ENCODE assay signal across 21 cellular contexts in the genomic region with DNA sequence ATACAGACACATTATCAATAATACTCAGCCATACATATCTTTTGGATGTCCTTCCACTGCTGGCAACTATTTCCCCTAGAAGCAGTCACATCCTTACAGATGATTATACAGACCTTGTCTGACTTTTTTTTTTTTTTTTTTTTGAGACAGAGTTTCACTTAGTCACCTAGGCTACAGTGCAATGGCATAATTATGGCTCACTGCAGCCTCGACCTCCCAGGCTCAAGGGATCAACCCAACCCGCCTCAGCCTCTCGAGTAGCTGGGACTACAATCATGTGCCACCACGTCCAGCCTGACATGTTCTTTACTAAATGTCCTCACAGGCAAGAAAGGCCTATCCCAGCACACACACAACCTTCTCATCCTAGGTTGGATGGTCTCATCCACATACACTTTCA. TPM values are rescaled to one million over a fixed set of nuclear protein-coding genes. Genes with fewer than 3 reads are reported as not detected.
DNase-seq lines count a peak whose midpoint lies in the region; ATAC-seq, FAIRE-seq and TF ChIP-seq lines count a peak whose summit lies in the region.
"Had no signal": no experiment of that assay in that cellular context is flagged by ENCODE, and none has a peak within 500 bp of the region (broad histone marks: within the 10 kb centered on the region; RNA-seq: fewer than 3 reads in every experiment).

No MANE protein-coding gene starts in this region.

- H3K9me3 ChIP-seq in K562 (replicated peaks; ENCODE audit: control insufficient read depth, insufficient read depth, low read depth, low read length), result no peaks in the 10 kb centered on the region
- H3K9me3 ChIP-seq: BE2C had no signal

- ATAC-seq in K562 (no peak; the same call in 2 of the 3 replicates), GM19395 (IDR thresholded peaks at IDR 0.05; ENCODE audit: unreplicated experiment) (no peak)
- ATAC-seq in stimulated activated effector memory CD8-positive, alpha-beta T cell treated with anti-CD3 and anti-CD28 coated beads, Interleukin-12 subunit alpha, Interleukin-12 subunit beta, amount 100 ng/mL, for 72 hours, result peak; percentile 28
- ATAC-seq: GM23338, HCT116, Panc1, SK-N-SH treated with all-trans-retinoic acid at 6 μM for 48 hours had no signal

- in situ Hi-C loops in K562 (cut with MboI), result no loop called here

- TF ChIP-seq EP300 in K562 (IDR thresholded peaks at IDR 0.05; ENCODE audit: low read length), result no peak

- DNase-seq in H54 (ENCODE audit: insufficient read length, low spot score), result no peak
- DNase-seq in M059J (ENCODE audit: low read depth), result peak; percentile 34
- DNase-seq in K562 (ENCODE audit: extremely low read depth in 1 of 4, low spot score in 3 of 4), result no peak
- no peak for DNase-seq in stimulated activated effector memory CD8-positive, alpha-beta T cell treated with anti-CD3 and anti-CD28 coated beads, Interleukin-12 subunit alpha, Interleukin-12 subunit beta, amount 100 ng/mL, for 72 hours (ENCODE audit: low spot score in 2 of 2)
- no peak for DNase-seq in retina
- DNase-seq in NCI-H748 (lab: John Stamatoyannopoulos, UW; ENCODE audit: unreplicated experiment), result no peak
- DNase-seq: BE2C; DMS79; KBM-7; NCI-H1092 treated with DMSO at 0.1 percent for 48 hours; NCI-H1436 treated with DMSO at 0.1 percent for 48 hours; NCI-H1930; NCI-H2227 treated with DMSO at 0.1 percent for 48 hours; NCI-H510A; NCI-H774; NK-92 treated with Interleukin-12 subunit alpha and Interleukin-12 subunit beta, amount 100 ng/mL, for 24 hours had no signal

- no peaks in the 10 kb centered on the region for H3K9me3 Mint-ChIP-seq in stimulated activated effector memory CD8-positive, alpha-beta T cell treated with anti-CD3 and anti-CD28 coated beads, Interleukin-12 subunit alpha, Interleukin-12 subunit beta, amount 100 ng/mL, for 72 hours
- H3K9me3 Mint-ChIP-seq: GM23338 had no signal

- H3K27me3 ChIP-seq in K562 (ENCODE audit: control insufficient read depth in 2 of 2, insufficient read depth in 2 of 2, low read length in 2 of 2), result no peaks in the 10 kb centered on the region
- H3K27me3 ChIP-seq: BE2C had no signal

- BruUV-seq in K562 (replicated peaks; lab: Mats Ljungman, UMichigan), result no TSS peak

- TF ChIP-seq POLR2A in H54 (IDR thresholded peaks at IDR 0.05; ENCODE audit: low read depth, low read length) (no peak), K562 (conservative IDR thresholded peaks at IDR 0.05) (no peak)

- peaks cover 10 to 29% of the 10 kb centered on the region in 2 experiments; a peak in 4 of 5 replicates for H3K4me1 ChIP-seq in K562 (replicated peaks in 1 of 2; ENCODE audit: control insufficient read depth in 2 of 2, insufficient read depth in 2 of 2, low read length in 2 of 2)
- H3K4me1 ChIP-seq: BE2C had no signal

- no peaks in the 10 kb centered on the region for H4K20me1 ChIP-seq in K562 (replicated peaks; ENCODE audit: control insufficient read depth, insufficient read depth, low read length)

- H3K79me2 ChIP-seq in K562 (ENCODE audit: control insufficient read depth, insufficient read depth, low read length), result peaks cover 86% of the 10 kb centered on the region

- peak overlapping the region; percentile 29; the same call in 2 of the 3 replicates for H3K27ac ChIP-seq in K562 (ENCODE audit: extremely low read depth, low read depth, low read length)

- H3K9ac ChIP-seq in K562 (ENCODE audit: insufficient read depth in 1 of 2, low read depth in 2 of 2, low read length in 2 of 2), result peak overlapping the region in 1 of 2 experiments; percentile 11; a peak in 1 of 4 replicates

- H3K27ac Mint-ChIP-seq in stimulated activated effector memory CD8-positive, alpha-beta T cell treated with anti-CD3 and anti-CD28 coated beads, Interleukin-12 subunit alpha, Interleukin-12 subunit beta, amount 100 ng/mL, for 72 hours, result no peak overlapping the region

- H3K36me3 ChIP-seq in K562 (ENCODE audit: control insufficient read depth, insufficient read depth, low read length), result no peaks in the 10 kb centered on the region
- H3K36me3 ChIP-seq: BE2C had no signal

- no peak overlapping the region; the same call in 1 of the 2 replicates for H2AFZ ChIP-seq in K562 (ENCODE audit: low read depth, low read length)
- H2AFZ ChIP-seq: GM23338 had no signal

- H3K4me2 ChIP-seq in K562 (ENCODE audit: insufficient read depth, low read length), result peak overlapping the region; percentile 40
- H3K4me2 ChIP-seq: GM23338 had no signal

- peak; percentile 83 for FAIRE-seq in H54 (lab: Jason Lieb, UNC)
- no peak for FAIRE-seq in K562 (lab: Jason Lieb, UNC)

- TF ChIP-seq RAD21 in K562 (CRISPR knock-in tag; conservative IDR thresholded peaks at IDR 0.05 in 1 of 2, IDR thresholded peaks at IDR 0.05 in 1 of 2), result no peak

- H3K9me1 ChIP-seq in K562 (ENCODE audit: control insufficient read depth, insufficient read depth, low read length), result no peaks in the 10 kb centered on the region

- 30% methylated on average over 4 of the region's 4 CpGs for WGBS in K562 (ENCODE audit: insufficient coverage, low coverage, missing lambda C conversion rate)

- no peak overlapping the region for H3K4me3 ChIP-seq in K562
- H3K4me3 ChIP-seq: GM23338 had no signal

- CTCF ChIA-PET in K562 (lab: Yijun Ruan, JAX; ENCODE audit: low intra/inter-chr PET ratio), result interaction anchor here (1.1 kb wide), 1 partner anchor 32 kb away, joined by 3 read pairs; no protein-coding TSS in a partner anchor

- no peaks in the 10 kb centered on the region for H3K36me3 Mint-ChIP-seq in stimulated activated effector memory CD8-positive, alpha-beta T cell treated with anti-CD3 and anti-CD28 coated beads, Interleukin-12 subunit alpha, Interleukin-12 subunit beta, amount 100 ng/mL, for 72 hours

- intact Hi-C loops in K562 (cut with micrococcal nuclease), result no loop called here

- POLR2A ChIA-PET in K562 (lab: Yijun Ruan, JAX), result interaction anchor here (0.6 to 1.2 kb wide), 3 partner anchors 10 to 18 kb away, joined by 3 to 5 read pairs (median 3); no protein-coding TSS in a partner anchor

- TF ChIP-seq CTCF in K562 (IDR thresholded peaks at IDR 0.05 in 2 of 3, conservative IDR thresholded peaks at IDR 0.05 in 1 of 3; ENCODE audit: insufficient read depth in 2 of 3, low read depth in 1 of 3, low read length in 3 of 3), result no peak

- no peak overlapping the region for H3K4me3 Mint-ChIP-seq in stimulated activated effector memory CD8-positive, alpha-beta T cell treated with anti-CD3 and anti-CD28 coated beads, Interleukin-12 subunit alpha, Interleukin-12 subunit beta, amount 100 ng/mL, for 72 hours
- H3K4me3 Mint-ChIP-seq: GM23338 had no signal

- no peaks in the 10 kb centered on the region for H3K4me1 Mint-ChIP-seq in stimulated activated effector memory CD8-positive, alpha-beta T cell treated with anti-CD3 and anti-CD28 coated beads, Interleukin-12 subunit alpha, Interleukin-12 subunit beta, amount 100 ng/mL, for 72 hours

TF ChIP-seq in K562, 482 proteins besides CTCF, POLR2A, EP300 and RAD21 (continues in another document):
- TF ChIP-seq, protein P1, sequence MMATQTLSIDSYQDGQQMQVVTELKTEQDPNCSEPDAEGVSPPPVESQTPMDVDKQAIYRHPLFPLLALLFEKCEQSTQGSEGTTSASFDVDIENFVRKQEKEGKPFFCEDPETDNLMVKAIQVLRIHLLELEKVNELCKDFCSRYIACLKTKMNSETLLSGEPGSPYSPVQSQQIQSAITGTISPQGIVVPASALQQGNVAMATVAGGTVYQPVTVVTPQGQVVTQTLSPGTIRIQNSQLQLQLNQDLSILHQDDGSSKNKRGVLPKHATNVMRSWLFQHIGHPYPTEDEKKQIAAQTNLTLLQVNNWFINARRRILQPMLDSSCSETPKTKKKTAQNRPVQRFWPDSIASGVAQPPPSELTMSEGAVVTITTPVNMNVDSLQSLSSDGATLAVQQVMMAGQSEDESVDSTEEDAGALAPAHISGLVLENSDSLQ (IDR thresholded peaks at IDR 0.05), result 0 out of 2 replicates have a peak, but pooled peaks have one; percentile 22

RNA-seq across cellular contexts. Expression of a gene that starts 24.0 kb away (rescaled TPM):
- 1.4 and 2.4 TPM in 2 replicates for total RNA-seq in M059J (2014; rRNA removed; shearing (Covaris generic))
- total RNA-seq in K562 (2011; cell fraction: chromatin; rRNA removed; ENCODE audit: low replicate concordance), result 38.8 and 43.3 TPM in 2 replicates
- 19.2 and 20.5 TPM in 2 replicates for total RNA-seq in K562 (2011; cell fraction: nucleolus; rRNA removed)
- 26.0 and 37.2 TPM in 2 replicates for total RNA-seq in K562 (2011; cell fraction: nucleoplasm; rRNA removed)
- total RNA-seq in K562 (2014; rRNA removed) (23.0 and 34.5 TPM in 2 replicates), K562 (2014; rRNA removed; fragmentation: Illumina TruSeq; extraction: Trizol) (34.9 and 36.5 TPM in 2 replicates), K562 (2015; rRNA removed; fragmentation: Illumina TruSeq; extraction: Trizol) (36.5 and 38.7 TPM in 2 replicates), K562 (2021) (55.4 and 56.7 TPM in 2 replicates)
- polyA plus RNA-seq in K562 (2011; rRNA removed) (32.7 and 36.6 TPM in 2 replicates), K562 (2014; fragmentation: Illumina TruSeq; extraction: Trizol) (24.5 and 28.3 TPM in 2 replicates), K562 (2014; fragmentation: Nextera tagmentation; extraction: Ambion mirVana) (10 to 100 TPM in 1 of 2 experiments, 1 to 10 TPM in 1; 9.7 to 17.7 TPM), K562 (2014; rRNA removed) (16.6 and 17.8 TPM in 2 replicates)
- 25.5 and 31.6 TPM in 2 replicates for polyA plus RNA-seq in K562 (2011; cell fraction: cytosol; rRNA removed)
- polyA plus RNA-seq in K562 (2011; cell fraction: nucleus; rRNA removed), result 24.6 and 25.2 TPM in 2 replicates
- 10.4 and 15.9 TPM in 2 replicates for polyA plus RNA-seq in K562 (2012)
- 84.3 and 92.2 TPM in 2 replicates for polyA minus RNA-seq in K562 (2011; rRNA and poly(A)+ RNA removed)
- 47.1 and 52.4 TPM in 2 replicates for polyA minus RNA-seq in K562 (2011; cell fraction: cytosol; rRNA and poly(A)+ RNA removed)
- 12.0 and 20.3 TPM in 2 replicates for polyA minus RNA-seq in K562 (2011; cell fraction: nucleus; rRNA and poly(A)+ RNA removed)

RNA-seq across cellular contexts. Expression of a gene that starts 29.9 kb away (rescaled TPM):
- total RNA-seq in M059J (2014; rRNA removed; shearing (Covaris generic)), result 2.4 and 9.3 TPM in 2 replicates
- not detected in 2 replicates for total RNA-seq in K562 (2011; cell fraction: chromatin; rRNA removed; ENCODE audit: low replicate concordance)
- total RNA-seq in K562 (2011; cell fraction: nucleolus; rRNA removed), result not detected in 2 replicates
- total RNA-seq in K562 (2011; cell fraction: nucleoplasm; rRNA removed), result not detected in 2 replicates
- total RNA-seq in K562 (2014; rRNA removed) (not detected in 2 replicates), K562 (2014; rRNA removed; fragmentation: Illumina TruSeq; extraction: Trizol) (not detected in 2 replicates), K562 (2015; rRNA removed; fragmentation: Illumina TruSeq; extraction: Trizol) (not detected in 2 replicates), K562 (2021) (0.09 and 0.16 TPM in 2 replicates)
- polyA plus RNA-seq in K562 (2011; rRNA removed) (not detected in 2 replicates), K562 (2014; fragmentation: Illumina TruSeq; extraction: Trizol) (not detected in 2 replicates), K562 (2014; fragmentation: Nextera tagmentation; extraction: Ambion mirVana) (not detected), K562 (2014; rRNA removed) (not detected in 2 replicates)
- polyA plus RNA-seq in K562 (2011; cell fraction: cytosol; rRNA removed), result not detected in 2 replicates
- 0.09 TPM in 1 of 2 replicates, not detected in the other for polyA plus RNA-seq in K562 (2011; cell fraction: nucleus; rRNA removed)
- polyA plus RNA-seq in K562 (2012), result 0.03 TPM in 1 of 2 replicates, not detected in the other
- polyA minus RNA-seq in K562 (2011; rRNA and poly(A)+ RNA removed), result not detected in 2 replicates
- not detected in 2 replicates for polyA minus RNA-seq in K562 (2011; cell fraction: cytosol; rRNA and poly(A)+ RNA removed)
- polyA minus RNA-seq in K562 (2011; cell fraction: nucleus; rRNA and poly(A)+ RNA removed), result not detected in 2 replicates
